In genomic region chr13:49627831-49628652, GRCh38 we compare ENCODE assay signal across 8 cellular contexts. TPM values are rescaled to one million over a fixed set of nuclear protein-coding genes. Genes with fewer than 3 reads are reported as not detected.
DNase-seq lines count a peak whose midpoint lies in the region; ATAC-seq, FAIRE-seq and TF ChIP-seq lines count a peak whose summit lies in the region.

ARL11 (plus strand) TSS chr13:49628507; CDS start chr13:49630448, 1,941 bp downstream.

- H3K79me2 ChIP-seq in K562 (ENCODE audit: control insufficient read depth, insufficient read depth, low read length): no peaks in the 10 kb centered on the region

- TF ChIP-seq POLR2A in GM19099 (IDR thresholded peaks at IDR 0.05; ENCODE audit: extremely low read depth, insufficient read length, low read depth) (peak; percentile 87), K562 (conservative IDR thresholded peaks at IDR 0.05) (0 out of 2 replicates have a peak, but pooled peaks have one; percentile 31)

- ATAC-seq in HG03103 (IDR thresholded peaks at IDR 0.05; ENCODE audit: low read depth, unreplicated experiment) (peak; percentile 87), K562 (peak; percentile 92), memory B cell (ENCODE audit: low read depth) (peak; percentile 100)
- ATAC-seq in stimulated activated naive CD8-positive, alpha-beta T cell treated with anti-CD3 and anti-CD28 coated beads, Interleukin-15, Interleukin-2, amounts not matched to agents 100 U/mL and 50 U/mL, for 24 hours: peak; percentile 87

- H3K9me3 Mint-ChIP-seq in memory B cell: no peaks in the 10 kb centered on the region

- 55% methylated on average over 13 of the region's 17 CpGs for WGBS in K562 (ENCODE audit: insufficient coverage, low coverage, missing lambda C conversion rate)

- H3K9me1 ChIP-seq in K562 (ENCODE audit: control insufficient read depth, insufficient read depth, low read length): no peaks in the 10 kb centered on the region

- peaks cover 12 to 21% of the 10 kb centered on the region in 2 experiments; a peak in 4 of 5 replicates for H3K4me1 ChIP-seq in K562 (replicated peaks in 1 of 2; ENCODE audit: control insufficient read depth in 2 of 2, insufficient read depth in 2 of 2, low read length in 2 of 2)

- no peaks in the 10 kb centered on the region for H3K27me3 Mint-ChIP-seq in memory B cell

- H3K4me2 ChIP-seq in K562 (ENCODE audit: insufficient read depth, low read length): peak within 1 kb of the TSS; percentile 72

- no peaks in the 10 kb centered on the region for H3K36me3 ChIP-seq in K562 (ENCODE audit: control insufficient read depth, insufficient read depth, low read length)
- H3K36me3 ChIP-seq in WERI-Rb-1: no peaks in the 10 kb centered on the region

- no peak within 1 kb of the TSS; the same call in 2 of the 3 replicates for H3K27ac ChIP-seq in K562 (ENCODE audit: extremely low read depth, low read depth, low read length)
- H3K27ac ChIP-seq in WERI-Rb-1: no peak within 1 kb of the TSS

- CTCF ChIA-PET in K562 (lab: Yijun Ruan, JAX; ENCODE audit: low intra/inter-chr PET ratio): no interaction called here

- intact Hi-C loops in K562 (cut with micrococcal nuclease): no loop called here

- TF ChIP-seq EP300 in K562 (IDR thresholded peaks at IDR 0.05; ENCODE audit: low read length): no peak

- POLR2A ChIA-PET in K562 (lab: Yijun Ruan, JAX): interaction anchor here (0.6 to 1.5 kb wide), 4 partner anchors 13 to 1379 kb away, joined by 3 to 5 read pairs (median 4); no protein-coding TSS in a partner anchor

- peak within 1 kb of the TSS; percentile 92 for H3K27ac Mint-ChIP-seq in memory B cell

- H3K9ac ChIP-seq in K562 (ENCODE audit: insufficient read depth in 1 of 2, low read depth in 2 of 2, low read length in 2 of 2): peak within 1 kb of the TSS in 1 of 2 experiments; percentile 79; a peak in 2 of 4 replicates

- peak; percentile 70 for FAIRE-seq in K562 (lab: Jason Lieb, UNC)

- H3K9me3 ChIP-seq in K562 (replicated peaks; ENCODE audit: control insufficient read depth, insufficient read depth, low read depth, low read length) (no peaks in the 10 kb centered on the region), WERI-Rb-1 (ENCODE audit: severe bottlenecking) (no peaks in the 10 kb centered on the region)

- H3K36me3 Mint-ChIP-seq in memory B cell: peaks cover 5% of the 10 kb centered on the region

- no peaks in the 10 kb centered on the region for H4K20me1 ChIP-seq in K562 (replicated peaks; ENCODE audit: control insufficient read depth, insufficient read depth, low read length)

- no TSS peak for BruUV-seq in K562 (replicated peaks; lab: Mats Ljungman, UMichigan)

- TF ChIP-seq CTCF in K562 (IDR thresholded peaks at IDR 0.05 in 2 of 3, conservative IDR thresholded peaks at IDR 0.05 in 1 of 3; ENCODE audit: insufficient read depth in 2 of 3, low read depth in 1 of 3, low read length in 3 of 3) (no peak), WERI-Rb-1 (IDR thresholded peaks at IDR 0.05; ENCODE audit: low read depth, low read length) (no peak)

- H3K4me3 ChIP-seq in K562 (peak within 1 kb of the TSS; percentile 23; the same call in 1 of the 2 replicates), WERI-Rb-1 (ENCODE audit: low read depth, low read length) (no peak within 1 kb of the TSS)

- H2AFZ ChIP-seq in K562 (ENCODE audit: low read depth, low read length): peak within 1 kb of the TSS; percentile 94

- H3K4me1 Mint-ChIP-seq in memory B cell: peaks cover 11% of the 10 kb centered on the region

- peak within 1 kb of the TSS; percentile 97 for H3K4me3 Mint-ChIP-seq in memory B cell

- in situ Hi-C loops in K562 (cut with MboI): no loop called here

- H3K27me3 ChIP-seq in K562 (ENCODE audit: control insufficient read depth in 2 of 2, insufficient read depth in 2 of 2, low read length in 2 of 2): no peaks in the 10 kb centered on the region
- H3K27me3 ChIP-seq in WERI-Rb-1 (ENCODE audit: insufficient read depth, low read depth, severe bottlenecking): no peaks in the 10 kb centered on the region

- DNase-seq in T follicular helper cell (ENCODE audit: low read depth) (peak; percentile 7), K562 (ENCODE audit: extremely low read depth in 1 of 4, low spot score in 3 of 4) (peak; percentile 47 to 75 (median 54)), memory B cell (ENCODE audit: low spot score in 2 of 2) (peak; percentile 73 to 76), T1000 (lab: John Stamatoyannopoulos, UW) (no peak), WERI-Rb-1 (no peak)
- peak; percentile 77 for DNase-seq in stimulated activated naive CD8-positive, alpha-beta T cell treated with anti-CD3 and anti-CD28 coated beads, Interleukin-15, Interleukin-2, amounts not matched to agents 100 U/mL and 50 U/mL, for 24 hours

- TF ChIP-seq RAD21 in K562 (CRISPR knock-in tag; conservative IDR thresholded peaks at IDR 0.05 in 1 of 2, IDR thresholded peaks at IDR 0.05 in 1 of 2): no peak

TF ChIP-seq in K562, 482 proteins besides CTCF, POLR2A, EP300 and RAD21 (continues in another document):
- TF ChIP-seq CTBP1 (IDR thresholded peaks at IDR 0.05; ENCODE audit: borderline replicate concordance): peak; percentile 62; the same call in 1 of the 2 replicates
- TF ChIP-seq, protein P1, sequence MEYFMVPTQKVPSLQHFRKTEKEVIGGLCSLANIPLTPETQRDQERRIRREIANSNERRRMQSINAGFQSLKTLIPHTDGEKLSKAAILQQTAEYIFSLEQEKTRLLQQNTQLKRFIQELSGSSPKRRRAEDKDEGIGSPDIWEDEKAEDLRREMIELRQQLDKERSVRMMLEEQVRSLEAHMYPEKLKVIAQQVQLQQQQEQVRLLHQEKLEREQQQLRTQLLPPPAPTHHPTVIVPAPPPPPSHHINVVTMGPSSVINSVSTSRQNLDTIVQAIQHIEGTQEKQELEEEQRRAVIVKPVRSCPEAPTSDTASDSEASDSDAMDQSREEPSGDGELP (CRISPR knock-in tag; IDR thresholded peaks at IDR 0.05; ENCODE audit: borderline replicate concordance): peak; percentile 63; the same call in 1 of the 2 replicates
- no peak for TF ChIP-seq UBTF (IDR thresholded peaks at IDR 0.05; ENCODE audit: borderline replicate concordance in 1 of 2, low read depth in 2 of 2, low read length in 2 of 2)
- no peak for TF ChIP-seq FOXK1 (CRISPR knock-in tag; IDR thresholded peaks at IDR 0.05; ENCODE audit: borderline replicate concordance)
- TF ChIP-seq NRF1 (conservative IDR thresholded peaks at IDR 0.05 in 1 of 2, IDR thresholded peaks at IDR 0.05 in 1 of 2): peak; percentile 14 to 34; a peak in 1 of 4 replicates
- TF ChIP-seq ETV6 (IDR thresholded peaks at IDR 0.05; ENCODE audit: borderline replicate concordance in 1 of 2, low read depth in 2 of 2, low read length in 1 of 2): peak in 1 of 2 experiments; percentile 63; a peak in 1 of 4 replicates
- TF ChIP-seq ETV6 (CRISPR knock-in tag; IDR thresholded peaks at IDR 0.05; ENCODE audit: borderline replicate concordance): no peak
- peak in 1 of 2 experiments; percentile 52; a peak in 2 of 4 replicates for TF ChIP-seq MAZ (CRISPR knock-in tag; conservative IDR thresholded peaks at IDR 0.05 in 1 of 2, IDR thresholded peaks at IDR 0.05 in 1 of 2)
- peak; percentile 62 for TF ChIP-seq RBFOX2 (IDR thresholded peaks at IDR 0.05; ENCODE audit: low read depth, low read length)
- no peak for TF ChIP-seq ZNF239 (CRISPR knock-in tag; IDR thresholded peaks at IDR 0.05)
- TF ChIP-seq NFIC (IDR thresholded peaks at IDR 0.05): peak; percentile 48
- no peak for TF ChIP-seq SP2 (IDR thresholded peaks at IDR 0.05; ENCODE audit: extremely low read depth, low read depth, low read length, poor library complexity, severe bottlenecking)
- peak; percentile 65 for TF ChIP-seq POLR2G (IDR thresholded peaks at IDR 0.05; ENCODE audit: low read depth, low read length)

RNA-seq across cellular contexts. Expression of gene ARL11, which starts in this region (rescaled TPM):
- 0.39 and 0.81 TPM in 2 replicates for total RNA-seq in K562 (2011; cell fraction: chromatin; rRNA removed; ENCODE audit: low replicate concordance)
- 0.53 and 0.67 TPM in 2 replicates for total RNA-seq in K562 (2011; cell fraction: nucleolus; rRNA removed)
- 0.81 and 0.99 TPM in 2 replicates for total RNA-seq in K562 (2011; cell fraction: nucleoplasm; rRNA removed)
- total RNA-seq in K562 (2014; rRNA removed): 0.45 TPM in 2 replicates
- 0.36 and 0.38 TPM in 2 replicates for total RNA-seq in K562 (2014; rRNA removed; fragmentation: Illumina TruSeq; extraction: Trizol)
- 0.68 and 0.87 TPM in 2 replicates for total RNA-seq in K562 (2015; rRNA removed; fragmentation: Illumina TruSeq; extraction: Trizol)
- 0.45 and 0.84 TPM in 2 replicates for total RNA-seq in K562 (2021)
- polyA plus RNA-seq in K562 (2011; rRNA removed): 0.33 and 0.38 TPM in 2 replicates
- polyA plus RNA-seq in K562 (2011; cell fraction: cytosol; rRNA removed): 0.22 and 0.46 TPM in 2 replicates
- polyA plus RNA-seq in K562 (2011; cell fraction: nucleus; rRNA removed): 0.15 and 0.21 TPM in 2 replicates
- polyA plus RNA-seq in K562 (2012): 0.43 and 1.2 TPM in 2 replicates
- 0.53 and 0.56 TPM in 2 replicates for polyA plus RNA-seq in K562 (2014; fragmentation: Illumina TruSeq; extraction: Trizol)
- under 1 TPM; 0.18 to 0.20 TPM for polyA plus RNA-seq in K562 (2014; fragmentation: Nextera tagmentation; extraction: Ambion mirVana)
- 0.73 and 0.77 TPM in 2 replicates for polyA plus RNA-seq in K562 (2014; rRNA removed)
- 0.53 and 0.60 TPM in 2 replicates for polyA minus RNA-seq in K562 (2011; rRNA and poly(A)+ RNA removed)
- polyA minus RNA-seq in K562 (2011; cell fraction: cytosol; rRNA and poly(A)+ RNA removed): not detected in 2 replicates
- polyA minus RNA-seq in K562 (2011; cell fraction: nucleus; rRNA and poly(A)+ RNA removed): 0.40 and 0.56 TPM in 2 replicates

Comparison
In these comparisons a context has a peak if more than half of its experiments do, and no peak if none do; other contexts are left out.
1. DNase-seq: peak in T follicular helper cell (single experiment), K562 (4 of 4), memory B cell (2 of 2) and stimulated activated naive CD8-positive, alpha-beta T cell treated with anti-CD3 and anti-CD28 coated beads, Interleukin-15, Interleukin-2, amounts not matched to agents 100 U/mL and 50 U/mL, for 24 hours (single experiment); none in T1000 (single experiment) and WERI-Rb-1 (single experiment).
2. Peak in every context shown above with its lines, with median percentiles within 50 percentile points of each other: ATAC-seq.